21 cellular contexts compared by ENCODE assay signal in genomic region chr6:105113422-105113821, GRCh38.
"Had no signal": no experiment of that assay in that cellular context is flagged by ENCODE, and none has a peak within 500 bp of the region (broad histone marks: within the 10 kb centered on the region; RNA-seq: fewer than 3 reads in every experiment).

No MANE protein-coding gene starts in this region.

- H3K9me3 ChIP-seq: breast epithelium, SJSA1 had no signal

- H3K27me3 ChIP-seq: breast epithelium, SJSA1 had no signal

- DNase-seq: activated B cell treated with CpG ODN at 0.5 μM for 24 hours; activated CD4-positive, alpha-beta T cell treated with anti-CD3 and anti-CD28 coated beads for 1 hour; activated CD4-positive, alpha-beta T cell treated with anti-CD3 and anti-CD28 coated beads, Interleukin-2, amount 50 U/mL, for 48 hours; activated CD8-positive, alpha-beta memory T cell treated with anti-CD3 and anti-CD28 coated beads, Interleukin-2, amount 10 ng/mL, durations not matched to agents 7 days and 5 days; activated effector memory CD4-positive, alpha-beta T cell treated with Interleukin-2 at 50 U/mL for 16 hours; activated naive CD4-positive, alpha-beta T cell; activated T-cell treated with anti-CD3 and anti-CD28 coated beads, Interleukin-2, amount 50 U/mL, for 24 hours; aorta; Kasumi-1; KBM-7; NCI-H1105 treated with DMSO at 0.1 percent for 48 hours; NCI-H1436 treated with DMSO at 0.1 percent for 48 hours; NCI-H187; NCI-H2081 treated with DMSO at 0.1 percent for 48 hours; NCI-H226; NCI-H510A; NCI-H526 treated with DMSO at 0.1 percent for 48 hours; NCI-H82; SHP77 had no signal

- ATAC-seq: activated CD8-positive, alpha-beta memory T cell treated with anti-CD3 and anti-CD28 coated beads, Interleukin-2, amount 10 ng/mL, durations not matched to agents 7 days and 5 days had no signal

- H3K4me1 ChIP-seq: breast epithelium had no signal

- H3K4me3 ChIP-seq: breast epithelium, SJSA1 had no signal

- H3K27ac ChIP-seq: breast epithelium, SJSA1 had no signal

- H3K36me3 ChIP-seq: breast epithelium had no signal
